In the genomic region with DNA sequence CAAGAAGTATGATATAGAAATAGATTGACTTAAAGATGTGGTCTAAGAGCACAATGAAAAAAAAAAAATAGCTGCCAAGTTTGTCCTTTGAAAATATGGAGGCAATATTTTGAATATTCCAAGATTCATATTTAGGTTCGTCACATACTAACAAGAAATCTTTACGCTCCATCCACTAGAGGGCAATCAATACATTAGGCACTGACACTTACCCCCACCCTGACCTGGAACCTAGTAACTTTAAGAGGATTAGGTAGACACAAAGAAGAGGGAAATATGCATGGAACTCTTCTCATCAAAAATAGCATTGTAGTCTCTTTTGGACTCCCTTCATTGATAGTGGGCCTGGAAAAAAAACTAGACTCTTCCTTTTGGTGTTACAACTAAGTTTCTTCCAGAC, we compare ENCODE assay signal across 7 cellular contexts.
DNase-seq lines count a peak whose midpoint lies in the region; ATAC-seq and TF ChIP-seq lines count a peak whose summit lies in the region.

No MANE protein-coding gene starts in this region.

- no peaks in the 10 kb centered on the region for H3K36me3 ChIP-seq in CD8-positive, alpha-beta memory T cell (ENCODE audit: insufficient read depth, low read length)

- CTCF ChIA-PET in CD8-positive, alpha-beta memory T cell (lab: Charles Lee): no interaction called here

- no peaks in the 10 kb centered on the region for H3K27me3 ChIP-seq in CD8-positive, alpha-beta memory T cell (ENCODE audit: insufficient read depth, low read length, poor library complexity, severe bottlenecking)

- no peaks in the 10 kb centered on the region for H3K9me3 Mint-ChIP-seq in nephron progenitor cell
- H3K9me3 Mint-ChIP-seq in CD8-positive, alpha-beta memory T cell: peaks cover 0 to 2% (median 0%) of the 10 kb centered on the region in 5 donors

- no peaks in the 10 kb centered on the region for H3K36me3 Mint-ChIP-seq in nephron progenitor cell (ENCODE audit: low read depth)
- H3K36me3 Mint-ChIP-seq in CD8-positive, alpha-beta memory T cell: no peaks in the 10 kb centered on the region

- no peaks in the 10 kb centered on the region for H3K4me1 Mint-ChIP-seq in nephron progenitor cell
- no peaks in the 10 kb centered on the region for H3K4me1 Mint-ChIP-seq in CD8-positive, alpha-beta memory T cell

- peak; percentile 26 to 46 for DNase-seq in Kasumi-1 (lab: John Stamatoyannopoulos, UW)
- peak; percentile 16 for DNase-seq in SKM-1 treated with dmso at 0.1 percent for 144 hours (lab: John Stamatoyannopoulos, UW; ENCODE audit: unreplicated experiment)
- no peak for DNase-seq in nephron progenitor cell
- no peak for DNase-seq in CD8-positive, alpha-beta memory T cell
- DNase-seq in substantia nigra (lab: John Stamatoyannopoulos, UW): no peak

- no peak overlapping the region for H3K4me3 Mint-ChIP-seq in nephron progenitor cell
- H3K4me3 Mint-ChIP-seq in CD8-positive, alpha-beta memory T cell: no peak overlapping the region

- TF ChIP-seq CTCF in GM12873 (IDR thresholded peaks at IDR 0.05; ENCODE audit: insufficient read depth, low read depth, low read length, missing control alignments) (peak; percentile 49), nephron progenitor cell (IDR thresholded peaks at IDR 0.05) (peak; percentile 56)

- POLR2A ChIA-PET in CD8-positive, alpha-beta memory T cell (lab: Charles Lee): no interaction called here

- ATAC-seq in esophagus mucosa: no peak

- H3K9me3 ChIP-seq in CD8-positive, alpha-beta memory T cell (ENCODE audit: low read length): no peaks in the 10 kb centered on the region

- no peak overlapping the region for H3K27ac Mint-ChIP-seq in nephron progenitor cell
- H3K27ac Mint-ChIP-seq in CD8-positive, alpha-beta memory T cell: no peak overlapping the region

- no peak overlapping the region for H3K27ac ChIP-seq in CD8-positive, alpha-beta memory T cell (ENCODE audit: low read depth, low read length)
- H3K27ac ChIP-seq in substantia nigra (ENCODE audit: low read depth, low read length, poor library complexity, severe bottlenecking): no peak overlapping the region

- no peaks in the 10 kb centered on the region for H3K4me1 ChIP-seq in CD8-positive, alpha-beta memory T cell (ENCODE audit: insufficient read depth, low read length)

- H3K27me3 Mint-ChIP-seq in nephron progenitor cell (ENCODE audit: low read depth, poor library complexity): no peaks in the 10 kb centered on the region
- H3K27me3 Mint-ChIP-seq in CD8-positive, alpha-beta memory T cell: peaks cover 0 to 1% of the 10 kb centered on the region in 2 donors

- no peak overlapping the region for H3K4me3 ChIP-seq in CD8-positive, alpha-beta memory T cell (ENCODE audit: low read length)

Comparison
In these comparisons a context has a peak if more than half of its experiments do, and no peak if none do; other contexts are left out.
1. DNase-seq: peak in Kasumi-1 (2 of 2) and SKM-1 treated with dmso at 0.1 percent for 144 hours (single experiment); none in nephron progenitor cell (single experiment), CD8-positive, alpha-beta memory T cell (0 of 5) and substantia nigra (0 of 49).